15 cellular contexts compared by ENCODE assay signal in the genomic region with DNA sequence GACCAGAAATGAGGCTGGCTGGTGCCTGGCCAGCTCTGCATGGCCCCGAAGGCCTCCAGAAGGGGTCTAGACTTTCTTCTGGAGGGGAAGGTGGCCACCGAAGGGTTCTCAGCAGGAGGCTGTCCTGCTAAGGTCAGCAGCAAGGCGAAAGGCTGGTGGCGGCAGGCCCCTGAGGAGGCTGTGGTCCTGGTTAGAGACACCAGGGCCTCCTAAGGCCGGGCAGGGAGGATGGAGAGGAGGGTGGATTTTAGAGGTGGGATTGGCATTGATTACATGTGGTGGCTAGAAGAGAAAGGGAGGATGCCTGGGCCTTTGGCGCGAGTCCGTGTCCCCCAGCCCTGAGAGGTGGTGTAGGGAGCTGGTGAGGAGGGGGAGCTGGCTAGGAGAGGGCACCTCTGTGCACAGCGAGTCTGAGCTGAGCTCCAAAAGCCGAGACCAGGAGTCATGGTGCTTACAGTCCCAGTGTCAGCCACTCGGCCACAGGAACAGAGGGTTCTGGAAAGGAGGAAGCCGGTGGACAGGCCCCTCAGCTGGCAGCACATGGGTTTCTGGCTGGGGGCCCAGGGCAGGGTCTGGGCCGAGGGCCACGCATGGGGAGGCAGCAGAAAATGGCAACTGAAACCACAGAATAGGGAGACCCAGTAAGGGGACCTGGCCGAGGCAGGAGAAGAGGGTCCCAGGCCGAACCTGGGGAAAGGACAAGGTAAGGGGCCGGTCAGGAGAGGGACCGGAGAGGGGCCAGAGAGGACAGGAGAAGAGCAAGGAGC. TPM values are rescaled to one million over a fixed set of nuclear protein-coding genes. Genes with fewer than 3 reads are reported as not detected.
DNase-seq lines count a peak whose midpoint lies in the region; ATAC-seq, FAIRE-seq and TF ChIP-seq lines count a peak whose summit lies in the region.
"Had no signal": no experiment of that assay in that cellular context is flagged by ENCODE, and none has a peak within 500 bp of the region (broad histone marks: within the 10 kb centered on the region; RNA-seq: fewer than 3 reads in every experiment).

No MANE protein-coding gene starts in this region.

- no peak for ATAC-seq in activated CD4-positive, alpha-beta T cell treated with anti-CD3 and anti-CD28 coated beads for 36 hours
- ATAC-seq in T-helper 17 cell, result no peak
- ATAC-seq: foreskin keratinocyte had no signal

- CTCF ChIA-PET in activated CD4-positive, alpha-beta T cell treated with anti-CD3 and anti-CD28 coated beads for 36 hours (lab: Charles Lee), result interaction anchor here (0.7 to 7.3 kb wide), 4 partner anchors 15 to 94 kb away, joined by 3 to 111 read pairs (median 4); a partner anchor contains a TSS

- H3K27ac ChIP-seq in skin epidermis, result peak overlapping the region in 13 of 21 experiments; percentile 73 to 97 (median 89)
- H3K27ac ChIP-seq: cardiac muscle cell, foreskin keratinocyte had no signal

- H3K36me3 Mint-ChIP-seq in activated CD4-positive, alpha-beta T cell treated with anti-CD3 and anti-CD28 coated beads for 36 hours (ENCODE audit: low read depth), result peaks cover 74% of the 10 kb centered on the region
- peaks cover 8% of the 10 kb centered on the region for H3K36me3 Mint-ChIP-seq in T-helper 17 cell (ENCODE audit: low read depth)

- POLR2A ChIA-PET in activated CD4-positive, alpha-beta T cell treated with anti-CD3 and anti-CD28 coated beads for 36 hours (lab: Charles Lee), result interaction anchor here (1.4 to 3.7 kb wide), 4 partner anchors 8 to 24 kb away, joined by 3 to 24 read pairs (median 10); a partner anchor contains a TSS

- intact Hi-C loops in activated CD4-positive, alpha-beta T cell treated with anti-CD3 and anti-CD28 coated beads for 36 hours (cut with DNase I, micrococcal nuclease), result loop anchor here in 1 of 2 experiments (5.0 kb wide), 1 partner anchor 33 kb away; a partner anchor contains a TSS

- no peaks in the 10 kb centered on the region for H3K9me3 ChIP-seq in T-helper 17 cell (ENCODE audit: control insufficient read depth, low read length, poor library complexity, severe bottlenecking)
- H3K9me3 ChIP-seq: tibial artery had no signal

- H3K4me3 Mint-ChIP-seq in activated CD4-positive, alpha-beta T cell treated with anti-CD3 and anti-CD28 coated beads for 36 hours, result peak overlapping the region; percentile 90
- H3K4me3 Mint-ChIP-seq in T-helper 17 cell, result peak overlapping the region; percentile 92

- FAIRE-seq in D721Med (lab: Jason Lieb, UNC), result no peak
- no peak for FAIRE-seq in GM12892 (lab: Jason Lieb, UNC)
- FAIRE-seq: A204.1 had no signal

- peak overlapping the region; percentile 99 for H3K27ac Mint-ChIP-seq in activated CD4-positive, alpha-beta T cell treated with anti-CD3 and anti-CD28 coated beads for 36 hours
- peak overlapping the region; percentile 90 for H3K27ac Mint-ChIP-seq in T-helper 17 cell

- DNase-seq in activated CD4-positive, alpha-beta T cell treated with anti-CD3 and anti-CD28 coated beads for 36 hours, result no peak
- DNase-seq in activated CD4-positive, alpha-beta T cell treated with anti-CD3 and anti-CD28 coated beads, Interleukin-2, amount 50 U/mL, for 1 hour, result no peak
- DNase-seq in T-helper 17 cell, result no peak
- peak; percentile 52 for DNase-seq in islet precursor cell
- DNase-seq in D721Med (ENCODE audit: insufficient read length, low spot score), result no peak
- DNase-seq in NCI-H226, result no peak
- DNase-seq in GM12892 (ENCODE audit: insufficient read length), result no peak
- DNase-seq: activated CD4-positive, alpha-beta T cell treated with anti-CD3 and anti-CD28 coated beads, Interleukin-2, amount 50 U/mL, for 4 hours; foreskin keratinocyte; GDM1; NCI-H2081 had no signal

- TF ChIP-seq CTCF in D721Med (IDR thresholded peaks at IDR 0.05; ENCODE audit: insufficient read depth, missing control alignments), result no peak

- H3K4me3 ChIP-seq in skin epidermis, result peak overlapping the region in 1 of 7 experiments; percentile 54
- H3K4me3 ChIP-seq: cardiac muscle cell, tibial artery had no signal

- no peak for TF ChIP-seq POLR2A in GM12892 (IDR thresholded peaks at IDR 0.05; ENCODE audit: low read depth, low read length)

- H3K27me3 Mint-ChIP-seq in activated CD4-positive, alpha-beta T cell treated with anti-CD3 and anti-CD28 coated beads for 36 hours, result no peaks in the 10 kb centered on the region
- no peaks in the 10 kb centered on the region for H3K27me3 Mint-ChIP-seq in T-helper 17 cell

- peaks cover 40% of the 10 kb centered on the region for H3K4me1 Mint-ChIP-seq in activated CD4-positive, alpha-beta T cell treated with anti-CD3 and anti-CD28 coated beads for 36 hours
- H3K4me1 Mint-ChIP-seq in T-helper 17 cell, result peaks cover 42% of the 10 kb centered on the region

- no peaks in the 10 kb centered on the region for H3K9me3 Mint-ChIP-seq in activated CD4-positive, alpha-beta T cell treated with anti-CD3 and anti-CD28 coated beads for 36 hours (ENCODE audit: low read depth)

RNA-seq across cellular contexts. Expression of a gene that starts 2.5 kb away (rescaled TPM):
- 100 to 1,000 TPM; 182 to 184 TPM for total RNA-seq in activated CD4-positive, alpha-beta T cell treated with anti-CD3 and anti-CD28 coated beads for 36 hours
- 100 to 1,000 TPM; 151 to 182 TPM for total RNA-seq in T-helper 17 cell
- 80.6 TPM for polyA plus RNA-seq in GM12892 (2012; ENCODE audit: missing spikeins)

RNA-seq across cellular contexts. Expression of a gene that starts 17.0 kb away (rescaled TPM):
- total RNA-seq in activated CD4-positive, alpha-beta T cell treated with anti-CD3 and anti-CD28 coated beads for 36 hours, result 10 to 100 TPM; 23.9 to 27.1 TPM
- total RNA-seq in T-helper 17 cell, result 10 to 100 TPM; 16.2 to 16.6 TPM
- polyA plus RNA-seq in GM12892 (2012; ENCODE audit: missing spikeins), result 49.2 TPM

RNA-seq across cellular contexts. Expression of a gene that starts 17.1 kb away (rescaled TPM):
- total RNA-seq in activated CD4-positive, alpha-beta T cell treated with anti-CD3 and anti-CD28 coated beads for 36 hours, result 10 to 100 TPM; 61.8 to 74.1 TPM
- total RNA-seq in T-helper 17 cell, result 10 to 100 TPM; 30.8 to 42.8 TPM
- 32.2 TPM for polyA plus RNA-seq in GM12892 (2012; ENCODE audit: missing spikeins)

RNA-seq across cellular contexts. Expression of a gene that starts 21.4 kb away (rescaled TPM):
- 10 to 100 TPM; 21.9 to 23.1 TPM for total RNA-seq in activated CD4-positive, alpha-beta T cell treated with anti-CD3 and anti-CD28 coated beads for 36 hours
- 10 to 100 TPM; 29.0 to 35.0 TPM for total RNA-seq in T-helper 17 cell
- polyA plus RNA-seq in GM12892 (2012; ENCODE audit: missing spikeins), result 41.5 TPM

RNA-seq across cellular contexts. Expression of a gene that starts 23.0 kb away (rescaled TPM):
- total RNA-seq in activated CD4-positive, alpha-beta T cell treated with anti-CD3 and anti-CD28 coated beads for 36 hours, result 100 to 1,000 TPM; 398 to 403 TPM
- 10 to 100 TPM; 66.9 to 69.1 TPM for total RNA-seq in T-helper 17 cell
- 120 TPM for polyA plus RNA-seq in GM12892 (2012; ENCODE audit: missing spikeins)
